8 cellular contexts compared by ENCODE assay signal in the genomic region with DNA sequence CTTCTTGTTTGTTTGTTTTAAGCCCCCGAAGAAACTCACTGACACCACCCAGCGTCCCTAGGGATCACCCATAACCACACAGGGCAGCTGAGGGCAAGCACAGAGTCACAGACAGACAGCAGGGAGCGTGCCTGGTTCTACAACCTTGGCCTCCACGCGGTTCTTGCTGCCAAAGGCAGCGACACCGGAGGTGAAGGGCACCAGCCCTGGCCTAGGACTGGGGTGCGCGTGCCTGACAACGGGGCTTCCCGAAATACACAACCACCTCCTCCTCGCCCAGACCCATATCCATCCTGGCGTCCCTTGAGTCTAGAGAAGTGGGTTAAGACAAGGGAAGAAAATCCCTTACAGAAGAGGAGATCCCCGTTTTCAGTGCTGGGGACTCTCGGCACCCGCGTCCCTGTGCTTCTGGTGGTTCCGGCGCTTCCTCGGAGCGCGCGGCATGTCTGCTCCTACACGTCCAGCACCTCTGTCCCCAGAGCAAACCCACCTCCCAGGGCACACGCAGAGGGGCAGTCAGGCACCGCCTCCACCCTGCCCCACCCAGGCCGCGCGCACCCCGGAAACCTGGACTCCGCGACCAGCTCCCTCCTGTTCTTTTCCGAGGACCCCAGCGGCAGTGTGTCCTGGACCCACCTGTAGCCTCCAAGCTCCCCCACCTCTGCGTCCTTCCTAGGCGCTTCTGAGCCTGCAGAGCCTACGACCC. TPM values are rescaled to one million over a fixed set of nuclear protein-coding genes. Genes with fewer than 3 reads are reported as not detected.
A peak's percentile ranks its signal among the peaks of the same experiment; 100 is the strongest.
DNase-seq lines count a peak whose midpoint lies in the region; ATAC-seq and TF ChIP-seq lines count a peak whose summit lies in the region.

No MANE protein-coding gene starts in this region.

- no peaks in the 10 kb centered on the region for H3K27me3 Mint-ChIP-seq in T-cell

- H3K36me3 ChIP-seq in ascending aorta = no peaks in the 10 kb centered on the region

- H3K4me3 ChIP-seq in ascending aorta = peak overlapping the region; percentile 81 to 95

- no peaks in the 10 kb centered on the region for H3K9me3 Mint-ChIP-seq in T-cell

- H3K4me1 Mint-ChIP-seq in T-cell = peaks cover 71 to 79% (median 77%) of the 10 kb centered on the region in 3 donors

- CTCF ChIA-PET in T-cell (lab: Charles Lee) = interaction anchor here (0.6 to 1.3 kb wide), 8 partner anchors 14 to 620 kb away, joined by 3 to 8 read pairs (median 4); no protein-coding TSS in a partner anchor

- peaks cover 0 to 37% of the 10 kb centered on the region in 2 donors for H3K4me1 ChIP-seq in ascending aorta

- H3K36me3 Mint-ChIP-seq in T-cell = peaks cover 3% of the 10 kb centered on the region

- peak overlapping the region; percentile 89 to 94 for H3K27ac Mint-ChIP-seq in T-cell

- H3K9me3 ChIP-seq in ascending aorta = no peaks in the 10 kb centered on the region

- intact Hi-C loops in ascending aorta (cut with DNase I) = loop anchor here (2.0 to 5.0 kb wide), 3 partner anchors 45 to 140 kb away; no protein-coding TSS in a partner anchor

- peak overlapping the region; percentile 97 to 98 (median 97) for H3K4me3 Mint-ChIP-seq in T-cell

- no peaks in the 10 kb centered on the region for H3K27me3 ChIP-seq in ascending aorta

- TF ChIP-seq CTCF in ascending aorta (IDR thresholded peaks at IDR 0.05) = no peak

- peak overlapping the region; percentile 85 to 87 for H3K27ac ChIP-seq in ascending aorta

- ATAC-seq in GM18870 (IDR thresholded peaks at IDR 0.05; ENCODE audit: unreplicated experiment) (peak; percentile 1), HG03025 (IDR thresholded peaks at IDR 0.05; ENCODE audit: low FRiP score, unreplicated experiment) (peak; percentile 10), T-cell (replicated peaks in 1 of 4) (peak; percentile 37 to 59 (median 53))

- peak; percentile 17 to 66 (median 46) for DNase-seq in T-cell
- peak in 1 of 2 donors; percentile 75 for DNase-seq in ascending aorta (ENCODE audit: low spot score in 2 of 2)
- peak; percentile 31 for DNase-seq in iPS-NIHi11 (ENCODE audit: low spot score)
- DNase-seq in stimulated activated CD4-positive, alpha-beta T cell treated with anti-CD3 and anti-CD28 coated beads, Interleukin-12 subunit alpha, Interleukin-12 subunit beta, amount 100 ng/mL, for 4 hours = peak; percentile 49
- no peak for DNase-seq in NCI-H774 (lab: John Stamatoyannopoulos, UW)
- DNase-seq in NCI-H1930 (lab: John Stamatoyannopoulos, UW) = no peak

- POLR2A ChIA-PET in T-cell (lab: Charles Lee) = interaction anchor here (0.7 to 1.6 kb wide), 11 partner anchors 16 to 248 kb away, joined by 3 to 18 read pairs (median 5); partner anchors contain the start of genes DPH3 (in 1 of the 2) and OXNAD1 (in 1 of the 2)

RNA-seq across cellular contexts. Expression of gene RFTN1, which starts 0.9 kb away (rescaled TPM):
- total RNA-seq in T-cell (10 to 100 TPM; 55.5 to 73.4 (median 70.7) TPM), ascending aorta (72.6 TPM)

Comparison
In these comparisons a context has a peak if more than half of its experiments do, and no peak if none do; other contexts are left out.
1. ATAC-seq: peak in every context shown above with its lines; median percentile 53 in T-cell; 10 in HG03025; 1 in GM18870.
2. DNase-seq: peak in T-cell (34 of 34), iPS-NIHi11 (single experiment) and stimulated activated CD4-positive, alpha-beta T cell treated with anti-CD3 and anti-CD28 coated beads, Interleukin-12 subunit alpha, Interleukin-12 subunit beta, amount 100 ng/mL, for 4 hours (single experiment); none in NCI-H774 (single experiment) and NCI-H1930 (0 of 2).